Comparison of ENCODE assay signal across 22 cellular contexts in genomic region chr15:69838951-69839350, GRCh38.
"Had no signal": no experiment of that assay in that cellular context is flagged by ENCODE, and none has a peak within 500 bp of the region (broad histone marks: within the 10 kb centered on the region; RNA-seq: fewer than 3 reads in every experiment).

No MANE protein-coding gene starts in this region.

- H3K27ac Mint-ChIP-seq: activated B cell treated with CpG ODN at 0.5 μM for 24 hours; activated CD4-positive, alpha-beta memory T cell treated with anti-CD3 and anti-CD28 coated beads for 36 hours; activated CD4-positive, alpha-beta T cell treated with anti-CD3 and anti-CD28 coated beads, Interleukin-2, amount 10 ng/mL, durations not matched to agents 7 days and 5 days; activated naive CD4-positive, alpha-beta T cell treated with anti-CD3 and anti-CD28 coated beads, Interleukin-2, amount 50 U/mL, for 72 hours; T-helper 1 cell treated with Interleukin-12 subunit alpha and Interleukin-12 subunit beta and Interleukin-4 antibody, amounts not matched to agents 30 μg/mL and 1 μg/mL, for 36 hours had no signal

- H3K4me3 Mint-ChIP-seq: activated B cell treated with CpG ODN at 0.5 μM for 24 hours; activated CD4-positive, alpha-beta memory T cell treated with anti-CD3 and anti-CD28 coated beads for 36 hours; activated CD4-positive, alpha-beta T cell treated with anti-CD3 and anti-CD28 coated beads, Interleukin-2, amount 10 ng/mL, durations not matched to agents 7 days and 5 days; activated T-cell treated with anti-CD3 and anti-CD28 coated beads, Interleukin-2, amount 50 U/mL, for 4 hours; T-helper 1 cell treated with Interleukin-12 subunit alpha and Interleukin-12 subunit beta and Interleukin-4 antibody, amounts not matched to agents 30 μg/mL and 1 μg/mL, for 36 hours had no signal

- H3K27ac ChIP-seq: SJSA1 had no signal

- DNase-seq: activated B cell treated with CpG ODN at 0.5 μM for 24 hours; activated CD4-positive, alpha-beta memory T cell treated with anti-CD3 and anti-CD28 coated beads for 36 hours; activated CD4-positive, alpha-beta T cell treated with anti-CD3 and anti-CD28 coated beads, Interleukin-2, amount 10 ng/mL, durations not matched to agents 7 days and 5 days; activated CD8-positive, alpha-beta memory T cell treated with anti-CD3 and anti-CD28 coated beads for 24 hours; activated effector memory CD4-positive, alpha-beta T cell treated with anti-CD3 and anti-CD28 coated beads, Interleukin-2, amount 50 U/mL, for 16 hours; activated naive CD4-positive, alpha-beta T cell treated with Interleukin-2 at 50 U/mL for 16 hours; activated T-cell treated with anti-CD3 and anti-CD28 coated beads, Interleukin-2, amount 50 U/mL, for 4 hours; cerebellar nuclear complex; Kasumi-1; NCI-H1048; NCI-H146; NCI-H187 treated with DMSO at 0.1 percent for 48 hours; NCI-H2107; NCI-H2171 treated with DMSO at 0.1 percent for 48 hours; NCI-H510A treated with DMSO at 0.1 percent for 48 hours; PC-3; SHP77; T-helper 9 cell had no signal

- H3K27me3 ChIP-seq: SJSA1 had no signal

- H3K4me1 Mint-ChIP-seq: activated B cell treated with CpG ODN at 0.5 μM for 24 hours; activated CD4-positive, alpha-beta T cell treated with anti-CD3 and anti-CD28 coated beads, Interleukin-2, amount 10 ng/mL, durations not matched to agents 7 days and 5 days had no signal

- ATAC-seq: activated naive CD4-positive, alpha-beta T cell treated with anti-CD3 and anti-CD28 coated beads, Interleukin-2, amount 50 U/mL, for 72 hours; activated T-cell treated with anti-CD3 and anti-CD28 coated beads, Interleukin-2, amount 50 U/mL, for 4 hours; K562; PC-3 had no signal

- H3K9me3 Mint-ChIP-seq: activated B cell treated with CpG ODN at 0.5 μM for 24 hours; activated CD4-positive, alpha-beta memory T cell treated with anti-CD3 and anti-CD28 coated beads for 36 hours; activated CD4-positive, alpha-beta T cell treated with anti-CD3 and anti-CD28 coated beads, Interleukin-2, amount 10 ng/mL, durations not matched to agents 7 days and 5 days; activated naive CD4-positive, alpha-beta T cell treated with anti-CD3 and anti-CD28 coated beads, Interleukin-2, amount 50 U/mL, for 72 hours; activated T-cell treated with anti-CD3 and anti-CD28 coated beads, Interleukin-2, amount 50 U/mL, for 4 hours; T-helper 1 cell treated with Interleukin-12 subunit alpha and Interleukin-12 subunit beta and Interleukin-4 antibody, amounts not matched to agents 30 μg/mL and 1 μg/mL, for 36 hours had no signal

- H3K36me3 ChIP-seq: SJSA1 had no signal

- H3K9me3 ChIP-seq: SJSA1 had no signal

- H3K27me3 Mint-ChIP-seq: activated CD4-positive, alpha-beta memory T cell treated with anti-CD3 and anti-CD28 coated beads for 36 hours; activated CD4-positive, alpha-beta T cell treated with anti-CD3 and anti-CD28 coated beads, Interleukin-2, amount 10 ng/mL, durations not matched to agents 7 days and 5 days had no signal

- H3K4me3 ChIP-seq: K562, SJSA1 had no signal

- H3K36me3 Mint-ChIP-seq: activated CD4-positive, alpha-beta memory T cell treated with anti-CD3 and anti-CD28 coated beads for 36 hours; activated naive CD4-positive, alpha-beta T cell treated with anti-CD3 and anti-CD28 coated beads, Interleukin-2, amount 50 U/mL, for 72 hours had no signal
